In the genomic region with DNA sequence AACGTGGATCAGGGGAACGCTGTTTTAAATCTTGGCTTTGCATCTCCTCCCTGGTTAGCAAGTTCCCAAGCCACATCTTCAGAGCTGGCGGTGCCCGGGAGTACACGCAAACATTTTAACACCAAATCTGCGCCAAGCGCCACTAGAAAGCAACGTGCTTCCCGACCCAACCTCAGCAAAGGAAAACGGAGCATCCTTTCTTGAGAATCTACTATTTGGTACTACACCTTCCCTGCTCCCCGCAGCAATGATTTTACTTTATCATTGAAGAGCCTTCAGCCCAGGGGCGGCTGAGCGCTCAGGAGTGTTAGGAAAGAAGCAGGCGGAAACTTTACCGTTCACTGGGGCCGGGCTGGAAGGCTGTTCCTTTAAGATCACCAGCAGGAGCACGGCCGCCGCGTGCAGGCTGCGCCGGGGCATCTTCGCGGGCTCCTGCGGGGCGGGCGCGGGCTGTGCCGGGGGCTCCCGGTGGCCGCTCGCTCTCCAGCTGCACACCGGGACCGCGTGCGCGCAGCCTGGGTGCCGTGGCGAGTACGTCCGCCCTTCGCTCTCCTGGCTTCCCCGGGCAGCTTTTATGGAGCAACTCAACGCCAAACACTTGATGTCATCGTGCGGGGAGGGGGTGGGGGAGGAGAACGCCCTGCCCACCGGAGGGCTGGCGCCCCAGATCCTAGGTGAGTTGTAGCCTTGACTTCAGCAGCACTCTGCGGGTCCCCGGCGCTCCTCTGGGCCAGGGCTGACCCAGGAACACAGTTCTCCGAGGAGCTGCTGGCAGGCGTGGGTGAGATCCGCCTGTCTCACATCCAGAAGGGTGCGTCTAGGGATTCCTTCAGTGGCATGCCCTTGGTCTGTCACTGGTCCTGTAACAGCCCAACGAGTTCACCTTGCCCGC, we compare ENCODE assay signal across 8 cellular contexts. TPM values are rescaled to one million over a fixed set of nuclear protein-coding genes. Genes with fewer than 3 reads are reported as not detected.
DNase-seq lines count a peak whose midpoint lies in the region; ATAC-seq and TF ChIP-seq lines count a peak whose summit lies in the region.

A gene (minus strand): TSS at position 546 of the 892 bp plus-strand sequence. CDS start 126 bp downstream, at position 420.

- intact Hi-C loops in PC-3 (cut with micrococcal nuclease) (loop anchor here (5.0 kb wide), 1 partner anchor 49 kb away; no protein-coding TSS in a partner anchor), right lobe of liver (cut with DNase I) (no loop called here), testis (cut with DNase I; ENCODE audit: low total_unique reads) (loop anchor here (10.0 kb wide), 1 partner anchor 57 kb away; no protein-coding TSS in a partner anchor)

- ATAC-seq in PC-3 (peak; percentile 76), right lobe of liver (peak; percentile 81 to 88 (median 84)), HG03442 (IDR thresholded peaks at IDR 0.05; ENCODE audit: unreplicated experiment) (no peak), HG02973 (IDR thresholded peaks at IDR 0.05; ENCODE audit: unreplicated experiment) (no peak), GM21360 (IDR thresholded peaks at IDR 0.05; ENCODE audit: unreplicated experiment) (no peak)

- WGBS in right lobe of liver (ENCODE audit: insufficient coverage, low coverage, low lambda C conversion rate, missing lambda C conversion rate) = 9% methylated on average over 15 of the region's 58 CpGs
- WGBS in testis, 2 donors = 1 to 3% methylated on average over 22 to 51 of the region's 58 CpGs

- peak within 1 kb of the TSS; percentile 94 for H3K4me2 ChIP-seq in PC-3 (ENCODE audit: low read length)

- DNase-seq in GM12865 (ENCODE audit: low read depth) = no peak
- DNase-seq in PC-3 = peak; percentile 55
- peak; percentile 25 for DNase-seq in dedifferentiated amniotic fluid mesenchymal stem cell (ENCODE audit: extremely low spot score)
- DNase-seq in right lobe of liver = peak in 2 of 3 donors; percentile 60 to 67
- peak; percentile 33 for DNase-seq in testis

- POLR2A ChIA-PET in PC-3 (lab: Charles Lee; ENCODE audit: unreplicated experiment) = interaction anchor here (0.7 kb wide), 1 partner anchor 235 kb away, joined by 3 read pairs; no protein-coding TSS in a partner anchor

- H3K36me3 ChIP-seq in PC-3 (ENCODE audit: low read depth, low read length) (no peaks in the 10 kb centered on the region), right lobe of liver (no peaks in the 10 kb centered on the region), testis (ENCODE audit: low read depth, missing control alignments) (no peaks in the 10 kb centered on the region)

- H3K27me3 ChIP-seq in PC-3 (ENCODE audit: low read length) (no peaks in the 10 kb centered on the region), right lobe of liver (no peaks in the 10 kb centered on the region), testis (no peaks in the 10 kb centered on the region)

- H4K20me1 ChIP-seq in PC-3 (ENCODE audit: low read length) = no peaks in the 10 kb centered on the region

- peak within 1 kb of the TSS; percentile 86 for H2AFZ ChIP-seq in PC-3 (ENCODE audit: low read length)

- peaks cover 32% of the 10 kb centered on the region for H3K79me2 ChIP-seq in PC-3 (ENCODE audit: low read length)

- no peaks in the 10 kb centered on the region for H3K9me2 ChIP-seq in PC-3 (replicated peaks; ENCODE audit: low read length)

- no TSS peak for BruUV-seq in PC-3 (replicated peaks; lab: Mats Ljungman, UMichigan)

- H3K27ac ChIP-seq in PC-3 (ENCODE audit: low read length) (peak within 1 kb of the TSS; percentile 18; the same call in 1 of the 2 replicates), right lobe of liver (no peak within 1 kb of the TSS), testis (no peak within 1 kb of the TSS)

- H3K4me1 ChIP-seq in PC-3 (ENCODE audit: insufficient read depth, low read length) = peaks cover 36% of the 10 kb centered on the region
- H3K4me1 ChIP-seq in right lobe of liver = peaks cover 0 to 9% (median 0%) of the 10 kb centered on the region in 4 donors
- H3K4me1 ChIP-seq in testis = peaks cover 8% of the 10 kb centered on the region

- H3F3A ChIP-seq in PC-3 (ENCODE audit: low read length, unreplicated experiment) = no peaks in the 10 kb centered on the region

- TF ChIP-seq CTCF in GM12865 (IDR thresholded peaks at IDR 0.05; ENCODE audit: insufficient read depth, low read depth, low read length, missing control alignments) (no peak), PC-3 (conservative IDR thresholded peaks at IDR 0.05; ENCODE audit: low read depth, low read length) (no peak), right lobe of liver (IDR thresholded peaks at IDR 0.05) (no peak), testis (IDR thresholded peaks at IDR 0.05) (no peak)

- CTCF ChIA-PET in PC-3 (lab: Charles Lee) = no interaction called here

- H3K9ac ChIP-seq in PC-3 (ENCODE audit: low read length) = peak within 1 kb of the TSS; percentile 76

- TF ChIP-seq POLR2A in right lobe of liver (IDR thresholded peaks at IDR 0.05) = peak; percentile 33
- no peak for TF ChIP-seq POLR2A in testis (IDR thresholded peaks at IDR 0.05)

- H3K4me3 ChIP-seq in GM12865 (ENCODE audit: low read depth, low read length) (peak within 1 kb of the TSS; percentile 30), PC-3 (ENCODE audit: low read length) (peak within 1 kb of the TSS; percentile 89), right lobe of liver (peak within 1 kb of the TSS; percentile 28 to 43 (median 34)), testis (peak within 1 kb of the TSS; percentile 34 to 43)

- H3K9me3 ChIP-seq in PC-3 (ENCODE audit: low read length) (no peaks in the 10 kb centered on the region), right lobe of liver (no peaks in the 10 kb centered on the region), testis (no peaks in the 10 kb centered on the region)

RNA-seq across cellular contexts. Expression of the gene that starts here (rescaled TPM):
- total RNA-seq in PC-3 (2014; rRNA removed) (19.8 and 25.3 TPM in 2 replicates), right lobe of liver (10 to 100 TPM in 2 of 6 experiments, 1 to 10 TPM in 1, under 1 TPM in 3; 0.02 to 18.3 (median 1.4) TPM), testis (under 1 TPM; 0.55 to 0.68 TPM)
- polyA plus RNA-seq in testis (ENCODE audit: insufficient read depth, low read depth, low replicate concordance) = 8.0 TPM

Comparison
In these comparisons a context has a peak if more than half of its experiments do, and no peak if none do; other contexts are left out.
1. H3K4me3 ChIP-seq: peak in every context shown above with its lines; median percentile 89 in PC-3; 38 in testis; 34 in right lobe of liver; 30 in GM12865.
2. ATAC-seq: peak in PC-3 (single experiment) and right lobe of liver (4 of 4); none in HG03442 (single experiment), HG02973 (single experiment) and GM21360 (single experiment).
3. intact Hi-C loops: an anchor here in PC-3 (5.0 kb wide) and testis (10.0 kb wide); none called in right lobe of liver.